In the genomic region with DNA sequence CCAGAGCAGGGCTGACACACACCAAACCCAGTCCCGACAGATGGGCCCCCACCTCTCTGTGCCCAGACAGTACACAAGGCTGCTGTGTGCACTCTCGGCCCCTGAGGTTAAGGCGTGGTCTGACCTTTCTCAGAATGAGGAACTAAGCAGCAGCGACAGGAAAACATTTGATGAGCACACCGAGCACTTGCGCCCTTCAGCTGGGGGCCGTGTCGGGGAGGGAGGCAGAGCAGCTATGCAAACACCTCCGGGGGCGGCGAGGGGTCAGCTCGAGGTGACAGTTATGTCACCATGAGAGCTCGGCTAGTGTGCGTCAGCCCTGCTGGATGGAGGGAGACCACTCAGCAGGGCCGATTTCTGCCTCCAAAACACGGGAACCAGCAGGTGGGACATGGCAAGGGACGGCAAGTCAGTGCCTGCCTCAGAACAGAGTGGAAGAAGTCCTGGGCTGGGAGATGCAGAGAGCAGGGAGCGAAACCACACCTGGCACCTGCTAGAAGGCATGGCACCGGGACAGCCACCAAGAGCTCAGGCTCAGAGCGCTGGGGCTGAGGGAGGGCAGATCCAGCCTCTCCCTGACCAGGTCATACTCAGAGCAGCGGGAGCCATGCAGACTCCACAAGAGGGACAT, we compare ENCODE assay signal across 1 cellular context.
TF ChIP-seq lines count a peak whose summit lies in the region.

No MANE protein-coding gene starts in this region.

TF ChIP-seq in HepG2, 621 proteins besides CTCF, POLR2A, EP300 and RAD21 (continued from another document and continues in another):
- TF ChIP-seq, protein P1, sequence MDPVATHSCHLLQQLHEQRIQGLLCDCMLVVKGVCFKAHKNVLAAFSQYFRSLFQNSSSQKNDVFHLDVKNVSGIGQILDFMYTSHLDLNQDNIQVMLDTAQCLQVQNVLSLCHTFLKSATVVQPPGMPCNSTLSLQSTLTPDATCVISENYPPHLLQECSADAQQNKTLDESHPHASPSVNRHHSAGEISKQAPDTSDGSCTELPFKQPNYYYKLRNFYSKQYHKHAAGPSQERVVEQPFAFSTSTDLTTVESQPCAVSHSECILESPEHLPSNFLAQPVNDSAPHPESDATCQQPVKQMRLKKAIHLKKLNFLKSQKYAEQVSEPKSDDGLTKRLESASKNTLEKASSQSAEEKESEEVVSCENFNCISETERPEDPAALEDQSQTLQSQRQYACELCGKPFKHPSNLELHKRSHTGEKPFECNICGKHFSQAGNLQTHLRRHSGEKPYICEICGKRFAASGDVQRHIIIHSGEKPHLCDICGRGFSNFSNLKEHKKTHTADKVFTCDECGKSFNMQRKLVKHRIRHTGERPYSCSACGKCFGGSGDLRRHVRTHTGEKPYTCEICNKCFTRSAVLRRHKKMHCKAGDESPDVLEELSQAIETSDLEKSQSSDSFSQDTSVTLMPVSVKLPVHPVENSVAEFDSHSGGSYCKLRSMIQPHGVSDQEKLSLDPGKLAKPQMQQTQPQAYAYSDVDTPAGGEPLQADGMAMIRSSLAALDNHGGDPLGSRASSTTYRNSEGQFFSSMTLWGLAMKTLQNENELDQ (CRISPR knock-in tag; IDR thresholded peaks at IDR 0.05; ENCODE audit: borderline replicate concordance) = no peak
- no peak for TF ChIP-seq SETDB1 (CRISPR knock-in tag; IDR thresholded peaks at IDR 0.05; ENCODE audit: borderline replicate concordance)
- no peak; the same call in 1 of the 2 replicates for TF ChIP-seq ZNF136 (CRISPR knock-in tag; IDR thresholded peaks at IDR 0.05; ENCODE audit: low read depth)
- no peak for TF ChIP-seq TCF12 (IDR thresholded peaks at IDR 0.05)
- peak; percentile 99 for TF ChIP-seq TCF12 (CRISPR knock-in tag; IDR thresholded peaks at IDR 0.05)
- TF ChIP-seq MBD4 (IDR thresholded peaks at IDR 0.05; ENCODE audit: borderline replicate concordance, low read length) = no peak
- peak; percentile 97 for TF ChIP-seq ZSCAN31 (CRISPR knock-in tag; IDR thresholded peaks at IDR 0.05; ENCODE audit: low read depth)
- TF ChIP-seq, protein P2, sequence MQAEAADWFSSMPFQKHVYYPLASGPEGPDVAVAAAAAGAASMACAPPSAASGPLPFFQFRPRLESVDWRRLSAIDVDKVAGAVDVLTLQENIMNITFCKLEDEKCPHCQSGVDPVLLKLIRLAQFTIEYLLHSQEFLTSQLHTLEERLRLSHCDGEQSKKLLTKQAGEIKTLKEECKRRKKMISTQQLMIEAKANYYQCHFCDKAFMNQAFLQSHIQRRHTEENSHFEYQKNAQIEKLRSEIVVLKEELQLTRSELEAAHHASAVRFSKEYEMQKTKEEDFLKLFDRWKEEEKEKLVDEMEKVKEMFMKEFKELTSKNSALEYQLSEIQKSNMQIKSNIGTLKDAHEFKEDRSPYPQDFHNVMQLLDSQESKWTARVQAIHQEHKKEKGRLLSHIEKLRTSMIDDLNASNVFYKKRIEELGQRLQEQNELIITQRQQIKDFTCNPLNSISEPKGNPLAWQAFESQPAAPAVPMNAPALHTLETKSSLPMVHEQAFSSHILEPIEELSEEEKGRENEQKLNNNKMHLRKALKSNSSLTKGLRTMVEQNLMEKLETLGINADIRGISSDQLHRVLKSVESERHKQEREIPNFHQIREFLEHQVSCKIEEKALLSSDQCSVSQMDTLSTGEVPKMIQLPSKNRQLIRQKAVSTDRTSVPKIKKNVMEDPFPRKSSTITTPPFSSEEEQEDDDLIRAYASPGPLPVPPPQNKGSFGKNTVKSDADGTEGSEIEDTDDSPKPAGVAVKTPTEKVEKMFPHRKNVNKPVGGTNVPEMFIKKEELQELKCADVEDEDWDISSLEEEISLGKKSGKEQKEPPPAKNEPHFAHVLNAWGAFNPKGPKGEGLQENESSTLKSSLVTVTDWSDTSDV (CRISPR knock-in tag; IDR thresholded peaks at IDR 0.05) = no peak
- TF ChIP-seq, protein P3, sequence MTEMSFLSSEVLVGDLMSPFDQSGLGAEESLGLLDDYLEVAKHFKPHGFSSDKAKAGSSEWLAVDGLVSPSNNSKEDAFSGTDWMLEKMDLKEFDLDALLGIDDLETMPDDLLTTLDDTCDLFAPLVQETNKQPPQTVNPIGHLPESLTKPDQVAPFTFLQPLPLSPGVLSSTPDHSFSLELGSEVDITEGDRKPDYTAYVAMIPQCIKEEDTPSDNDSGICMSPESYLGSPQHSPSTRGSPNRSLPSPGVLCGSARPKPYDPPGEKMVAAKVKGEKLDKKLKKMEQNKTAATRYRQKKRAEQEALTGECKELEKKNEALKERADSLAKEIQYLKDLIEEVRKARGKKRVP (CRISPR knock-in tag; IDR thresholded peaks at IDR 0.05) = peak in 1 of 2 experiments; percentile 86; a peak in 2 of 4 replicates
- TF ChIP-seq, protein P4, sequence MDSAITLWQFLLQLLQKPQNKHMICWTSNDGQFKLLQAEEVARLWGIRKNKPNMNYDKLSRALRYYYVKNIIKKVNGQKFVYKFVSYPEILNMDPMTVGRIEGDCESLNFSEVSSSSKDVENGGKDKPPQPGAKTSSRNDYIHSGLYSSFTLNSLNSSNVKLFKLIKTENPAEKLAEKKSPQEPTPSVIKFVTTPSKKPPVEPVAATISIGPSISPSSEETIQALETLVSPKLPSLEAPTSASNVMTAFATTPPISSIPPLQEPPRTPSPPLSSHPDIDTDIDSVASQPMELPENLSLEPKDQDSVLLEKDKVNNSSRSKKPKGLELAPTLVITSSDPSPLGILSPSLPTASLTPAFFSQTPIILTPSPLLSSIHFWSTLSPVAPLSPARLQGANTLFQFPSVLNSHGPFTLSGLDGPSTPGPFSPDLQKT (CRISPR knock-in tag; IDR thresholded peaks at IDR 0.05; ENCODE audit: borderline replicate concordance) = no peak
- no peak for TF ChIP-seq SMARCC2 (IDR thresholded peaks at IDR 0.05)
- TF ChIP-seq, protein P5, sequence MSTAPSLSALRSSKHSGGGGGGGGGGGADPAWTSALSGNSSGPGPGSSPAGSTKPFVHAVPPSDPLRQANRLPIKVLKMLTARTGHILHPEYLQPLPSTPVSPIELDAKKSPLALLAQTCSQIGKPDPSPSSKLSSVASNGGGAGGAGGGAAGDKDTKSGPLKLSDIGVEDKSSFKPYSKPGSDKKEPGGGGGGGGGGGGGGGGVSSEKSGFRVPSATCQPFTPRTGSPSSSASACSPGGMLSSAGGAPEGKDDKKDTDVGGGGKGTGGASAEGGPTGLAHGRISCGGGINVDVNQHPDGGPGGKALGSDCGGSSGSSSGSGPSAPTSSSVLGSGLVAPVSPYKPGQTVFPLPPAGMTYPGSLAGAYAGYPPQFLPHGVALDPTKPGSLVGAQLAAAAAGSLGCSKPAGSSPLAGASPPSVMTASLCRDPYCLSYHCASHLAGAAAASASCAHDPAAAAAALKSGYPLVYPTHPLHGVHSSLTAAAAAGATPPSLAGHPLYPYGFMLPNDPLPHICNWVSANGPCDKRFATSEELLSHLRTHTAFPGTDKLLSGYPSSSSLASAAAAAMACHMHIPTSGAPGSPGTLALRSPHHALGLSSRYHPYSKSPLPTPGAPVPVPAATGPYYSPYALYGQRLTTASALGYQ (CRISPR knock-in tag; IDR thresholded peaks at IDR 0.05) = peak; percentile 98
- TF ChIP-seq ZNF607 (CRISPR knock-in tag; IDR thresholded peaks at IDR 0.05; ENCODE audit: borderline replicate concordance) = peak; percentile 89; the same call in 1 of the 2 replicates
- peak; percentile 65; the same call in 1 of the 2 replicates for TF ChIP-seq FOXK2 (IDR thresholded peaks at IDR 0.05)
- TF ChIP-seq, protein P6, sequence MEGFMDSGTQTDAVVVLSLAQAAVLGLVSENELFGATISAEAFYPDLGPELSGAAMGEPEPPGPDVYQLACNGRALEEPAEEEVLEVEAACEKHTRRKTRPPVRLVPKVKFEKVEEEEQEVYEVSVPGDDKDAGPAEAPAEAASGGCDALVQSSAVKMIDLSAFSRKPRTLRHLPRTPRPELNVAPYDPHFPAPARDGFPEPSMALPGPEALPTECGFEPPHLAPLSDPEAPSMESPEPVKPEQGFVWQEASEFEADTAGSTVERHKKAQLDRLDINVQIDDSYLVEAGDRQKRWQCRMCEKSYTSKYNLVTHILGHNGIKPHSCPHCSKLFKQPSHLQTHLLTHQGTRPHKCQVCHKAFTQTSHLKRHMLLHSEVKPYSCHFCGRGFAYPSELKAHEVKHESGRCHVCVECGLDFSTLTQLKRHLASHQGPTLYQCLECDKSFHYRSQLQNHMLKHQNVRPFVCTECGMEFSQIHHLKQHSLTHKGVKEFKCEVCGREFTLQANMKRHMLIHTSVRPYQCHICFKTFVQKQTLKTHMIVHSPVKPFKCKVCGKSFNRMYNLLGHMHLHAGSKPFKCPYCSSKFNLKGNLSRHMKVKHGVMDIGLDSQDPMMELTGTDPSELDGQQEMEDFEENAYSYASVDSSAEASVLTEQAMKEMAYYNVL (CRISPR knock-in tag; IDR thresholded peaks at IDR 0.05; ENCODE audit: borderline replicate concordance) = peak; percentile 96
- TF ChIP-seq ATM (IDR thresholded peaks at IDR 0.05; ENCODE audit: borderline replicate concordance) = no peak
- 0 out of 2 replicates have a peak, but pooled peaks have one; percentile 94 for TF ChIP-seq MIER3 (CRISPR knock-in tag; IDR thresholded peaks at IDR 0.05; ENCODE audit: borderline replicate concordance)
- TF ChIP-seq SMC3 (IDR thresholded peaks at IDR 0.05; ENCODE audit: low read length) = no peak
- no peak; the same call in none of the 2 replicates for TF ChIP-seq SNAPC2 (CRISPR knock-in tag; IDR thresholded peaks at IDR 0.05)
- 0 out of 2 replicates have a peak, but pooled peaks have one; percentile 45 for TF ChIP-seq ZNF839 (CRISPR knock-in tag; IDR thresholded peaks at IDR 0.05; ENCODE audit: borderline replicate concordance)
- peak; percentile 93; the same call in 1 of the 2 replicates for TF ChIP-seq SNAI1 (CRISPR knock-in tag; IDR thresholded peaks at IDR 0.05; ENCODE audit: borderline replicate concordance)
- TF ChIP-seq, protein P7, sequence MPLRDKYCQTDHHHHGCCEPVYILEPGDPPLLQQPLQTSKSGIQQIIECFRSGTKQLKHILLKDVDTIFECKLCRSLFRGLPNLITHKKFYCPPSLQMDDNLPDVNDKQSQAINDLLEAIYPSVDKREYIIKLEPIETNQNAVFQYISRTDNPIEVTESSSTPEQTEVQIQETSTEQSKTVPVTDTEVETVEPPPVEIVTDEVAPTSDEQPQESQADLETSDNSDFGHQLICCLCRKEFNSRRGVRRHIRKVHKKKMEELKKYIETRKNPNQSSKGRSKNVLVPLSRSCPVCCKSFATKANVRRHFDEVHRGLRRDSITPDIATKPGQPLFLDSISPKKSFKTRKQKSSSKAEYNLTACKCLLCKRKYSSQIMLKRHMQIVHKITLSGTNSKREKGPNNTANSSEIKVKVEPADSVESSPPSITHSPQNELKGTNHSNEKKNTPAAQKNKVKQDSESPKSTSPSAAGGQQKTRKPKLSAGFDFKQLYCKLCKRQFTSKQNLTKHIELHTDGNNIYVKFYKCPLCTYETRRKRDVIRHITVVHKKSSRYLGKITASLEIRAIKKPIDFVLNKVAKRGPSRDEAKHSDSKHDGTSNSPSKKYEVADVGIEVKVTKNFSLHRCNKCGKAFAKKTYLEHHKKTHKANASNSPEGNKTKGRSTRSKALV (CRISPR knock-in tag; IDR thresholded peaks at IDR 0.05) = no peak; the same call in 1 of the 2 replicates
- TF ChIP-seq HMGA1 (CRISPR knock-in tag; conservative IDR thresholded peaks at IDR 0.05) = no peak
- TF ChIP-seq ZNF331 (CRISPR knock-in tag; IDR thresholded peaks at IDR 0.05) = peak; percentile 82
- TF ChIP-seq ZNF33A (CRISPR knock-in tag; IDR thresholded peaks at IDR 0.05; ENCODE audit: borderline replicate concordance) = no peak
- TF ChIP-seq NR2C2 (CRISPR knock-in tag; IDR thresholded peaks at IDR 0.05; ENCODE audit: borderline replicate concordance) = peak; percentile 91
- peak; percentile 75; the same call in 1 of the 2 replicates for TF ChIP-seq KLF11 (CRISPR knock-in tag; IDR thresholded peaks at IDR 0.05)
- no peak for TF ChIP-seq ZNF33B (CRISPR knock-in tag; IDR thresholded peaks at IDR 0.05)
- peak; percentile 92; the same call in 1 of the 2 replicates for TF ChIP-seq MYC (CRISPR knock-in tag; IDR thresholded peaks at IDR 0.05; ENCODE audit: borderline replicate concordance)
- TF ChIP-seq IRF2 (CRISPR knock-in tag; IDR thresholded peaks at IDR 0.05) = peak; percentile 93
- TF ChIP-seq MAZ (IDR thresholded peaks at IDR 0.05; ENCODE audit: borderline replicate concordance, low read depth, low read length) = peak; percentile 98
- TF ChIP-seq MAZ (CRISPR knock-in tag; IDR thresholded peaks at IDR 0.05; ENCODE audit: low read depth) = peak; percentile 95
- peak; percentile 68; the same call in 1 of the 2 replicates for TF ChIP-seq CBX5 (CRISPR knock-in tag; IDR thresholded peaks at IDR 0.05; ENCODE audit: borderline replicate concordance)
- TF ChIP-seq ZNF431 (CRISPR knock-in tag; IDR thresholded peaks at IDR 0.05; ENCODE audit: borderline replicate concordance, low read depth) = peak; percentile 87; the same call in 1 of the 2 replicates
- TF ChIP-seq AHR (CRISPR knock-in tag; IDR thresholded peaks at IDR 0.05) = no peak
- TF ChIP-seq, protein P8, sequence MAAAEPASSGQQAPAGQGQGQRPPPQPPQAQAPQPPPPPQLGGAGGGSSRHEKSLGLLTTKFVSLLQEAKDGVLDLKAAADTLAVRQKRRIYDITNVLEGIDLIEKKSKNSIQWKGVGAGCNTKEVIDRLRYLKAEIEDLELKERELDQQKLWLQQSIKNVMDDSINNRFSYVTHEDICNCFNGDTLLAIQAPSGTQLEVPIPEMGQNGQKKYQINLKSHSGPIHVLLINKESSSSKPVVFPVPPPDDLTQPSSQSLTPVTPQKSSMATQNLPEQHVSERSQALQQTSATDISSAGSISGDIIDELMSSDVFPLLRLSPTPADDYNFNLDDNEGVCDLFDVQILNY (CRISPR knock-in tag; conservative IDR thresholded peaks at IDR 0.05) = no peak
- no peak for TF ChIP-seq MAFF (IDR thresholded peaks at IDR 0.05; ENCODE audit: low read depth, low read length)
- no peak for TF ChIP-seq NBN (conservative IDR thresholded peaks at IDR 0.05)
- TF ChIP-seq ZNF768 (CRISPR knock-in tag; IDR thresholded peaks at IDR 0.05) = no peak
- TF ChIP-seq TBL1XR1 (IDR thresholded peaks at IDR 0.05; ENCODE audit: borderline replicate concordance, low read length, partially characterized antibody) = peak; percentile 98
- TF ChIP-seq ZFAT (CRISPR knock-in tag; conservative IDR thresholded peaks at IDR 0.05) = no peak
- peak; percentile 52; the same call in 1 of the 2 replicates for TF ChIP-seq ZNF816 (CRISPR knock-in tag; IDR thresholded peaks at IDR 0.05; ENCODE audit: borderline replicate concordance)
- TF ChIP-seq JUNB (CRISPR knock-in tag; IDR thresholded peaks at IDR 0.05; ENCODE audit: borderline replicate concordance) = no peak; the same call in 1 of the 2 replicates
- no peak for TF ChIP-seq HNRNPUL1 (IDR thresholded peaks at IDR 0.05; ENCODE audit: low read depth, low read length)
- peak; percentile 93 for TF ChIP-seq TEAD3 (CRISPR knock-in tag; optimal IDR thresholded peaks at IDR 0.05; ENCODE audit: borderline replicate concordance)
- no peak for TF ChIP-seq ZFP62 (CRISPR knock-in tag; IDR thresholded peaks at IDR 0.05)
- TF ChIP-seq ZNF614 (CRISPR knock-in tag; IDR thresholded peaks at IDR 0.05; ENCODE audit: borderline replicate concordance) = peak; percentile 85; the same call in 1 of the 2 replicates
- no peak for TF ChIP-seq KAT2B (IDR thresholded peaks at IDR 0.05; ENCODE audit: borderline replicate concordance, low read depth, low read length)
- peak; percentile 96 for TF ChIP-seq ZNF746 (CRISPR knock-in tag; IDR thresholded peaks at IDR 0.05)
- no peak for TF ChIP-seq ZNF530 (CRISPR knock-in tag; IDR thresholded peaks at IDR 0.05; ENCODE audit: low read depth)
- no peak for TF ChIP-seq FLYWCH1 (CRISPR knock-in tag; IDR thresholded peaks at IDR 0.05)
